ENCODE assay signal across 1 cellular context in genomic region chrX:48936429-48937064, GRCh38.
TF ChIP-seq lines count a peak whose summit lies in the region.

No MANE protein-coding gene starts in this region.

TF ChIP-seq in GM23338, 12 proteins besides CTCF, POLR2A, EP300 and RAD21 (continued from another document):
- TF ChIP-seq ZNF462 (CRISPR knock-in tag; IDR thresholded peaks at IDR 0.05) = no peak
- TF ChIP-seq STAT1 (IDR thresholded peaks at IDR 0.05; ENCODE audit: unreplicated experiment) = no peak
- TF ChIP-seq JUNB (IDR thresholded peaks at IDR 0.05; ENCODE audit: unreplicated experiment) = no peak
- no peak for TF ChIP-seq NANOG (IDR thresholded peaks at IDR 0.05; ENCODE audit: borderline replicate concordance)
- TF ChIP-seq REST (IDR thresholded peaks at IDR 0.05; ENCODE audit: unreplicated experiment) = no peak
- no peak for TF ChIP-seq ZNF331 (CRISPR knock-in tag; IDR thresholded peaks at IDR 0.05; ENCODE audit: low read depth)
- TF ChIP-seq EZH2phosphoT487 (IDR thresholded peaks at IDR 0.05; ENCODE audit: unreplicated experiment) = no peak
- TF ChIP-seq CREB1 (CRISPR knock-in tag; IDR thresholded peaks at IDR 0.05; ENCODE audit: low read depth) = no peak
- TF ChIP-seq POLR2AphosphoS5 (IDR thresholded peaks at IDR 0.05; ENCODE audit: low read depth) = no peak
TF ChIP-seq in GM23338: peak in this region for 0.
